Comparison of ENCODE assay signal across 8 cellular contexts in the genomic region with DNA sequence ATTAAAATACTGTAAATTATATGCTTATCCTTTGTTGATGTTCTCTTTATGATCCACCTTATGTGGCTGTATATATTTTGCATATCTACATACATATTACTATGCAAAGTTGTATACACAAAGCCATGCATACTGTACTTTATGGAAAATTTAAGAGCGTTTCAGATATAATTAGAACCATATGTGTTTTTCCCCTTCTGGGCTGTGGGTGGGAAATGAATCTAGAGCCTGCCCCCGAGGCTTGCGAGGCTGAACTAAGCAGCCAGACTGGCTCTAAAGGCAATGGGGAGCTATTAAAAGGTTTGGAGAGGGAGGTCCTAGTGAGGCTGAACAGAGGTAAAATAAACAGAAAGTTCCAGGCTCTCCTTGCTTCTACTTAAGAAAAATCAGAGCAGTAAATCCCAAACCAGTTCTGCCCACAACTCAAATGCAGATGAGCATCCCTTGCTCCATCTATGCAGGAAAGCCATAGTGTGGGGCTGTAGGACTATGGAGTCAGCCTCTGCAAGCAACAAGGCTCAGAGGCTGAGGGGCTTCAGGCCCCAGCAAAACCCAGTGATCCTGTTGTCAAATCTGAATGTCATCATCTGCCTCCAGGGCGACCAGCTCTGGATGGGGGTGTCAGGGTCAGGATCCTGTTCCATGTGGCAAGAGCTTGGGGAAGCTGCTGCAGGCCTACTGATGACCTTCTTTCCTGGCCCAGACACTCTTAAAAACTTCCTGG. TPM values are rescaled to one million over a fixed set of nuclear protein-coding genes. Genes with fewer than 3 reads are reported as not detected.
DNase-seq lines count a peak whose midpoint lies in the region; ATAC-seq, FAIRE-seq and TF ChIP-seq lines count a peak whose summit lies in the region.

No MANE protein-coding gene starts in this region.

- H3K27me3 ChIP-seq in GM12878 (replicated peaks in 1 of 2; ENCODE audit: control insufficient read depth in 2 of 2, insufficient read depth in 2 of 2, low read length in 1 of 2): no peaks in the 10 kb centered on the region
- H3K27me3 ChIP-seq in lower lobe of right lung (ENCODE audit: low read depth): no peaks in the 10 kb centered on the region

- POLR2A ChIA-PET in GM12878 (lab: Charles Lee): interaction anchor here (0.6 to 11.6 kb wide), 18 partner anchors 12 to 127 kb away, joined by 3 to 267 read pairs (median 6); a partner anchor contains a TSS

- no peak for TF ChIP-seq POLR2A in GM12878 (IDR thresholded peaks at IDR 0.05; ENCODE audit: low read depth, low read length)

- no peak overlapping the region for H2AFZ ChIP-seq in GM12878 (ENCODE audit: control insufficient read depth, low read depth, low read length)

- RAD21 ChIA-PET in GM12878 (lab: Charles Lee; ENCODE audit: unreplicated experiment): interaction anchor here (0.6 to 13.0 kb wide), 15 partner anchors 13 to 424 kb away, joined by 3 to 200 read pairs (median 18); a partner anchor contains a TSS

- ATAC-seq in GM12878: peak; percentile 26
- no peak for ATAC-seq in lower lobe of right lung

- TF ChIP-seq RAD21 in GM12878 (IDR thresholded peaks at IDR 0.05; ENCODE audit: insufficient read depth, low read depth, low read length): no peak

- peaks cover 78% of the 10 kb centered on the region for H3K4me1 ChIP-seq in GM12878 (ENCODE audit: control insufficient read depth, insufficient read depth, low read length)
- peaks cover 80% of the 10 kb centered on the region for H3K4me1 ChIP-seq in lower lobe of right lung

- peaks cover 2% of the 10 kb centered on the region for H3K79me2 ChIP-seq in GM12878 (ENCODE audit: control insufficient read depth, insufficient read depth, low read length)

- no peaks in the 10 kb centered on the region for H4K20me1 ChIP-seq in GM12878 (ENCODE audit: control insufficient read depth, insufficient read depth)

- TF ChIP-seq EP300 in GM12878 (IDR thresholded peaks at IDR 0.05; ENCODE audit: borderline replicate concordance in 1 of 2, control insufficient read depth in 1 of 2, low read depth in 2 of 2, low read length in 2 of 2): no peak

- no peaks in the 10 kb centered on the region for H3K36me3 Mint-ChIP-seq in HFFc6 (ENCODE audit: low read depth)
- no peaks in the 10 kb centered on the region for H3K36me3 Mint-ChIP-seq in type B pancreatic cell

- H3K4me3 ChIP-seq in GM12878 (peak overlapping the region; percentile 68; the same call in 1 of the 2 replicates), lower lobe of right lung (no peak overlapping the region)

- H3K27ac ChIP-seq in GM12878 (ENCODE audit: control insufficient read depth, insufficient read depth) (peak overlapping the region; percentile 95), lower lobe of right lung (peak overlapping the region; percentile 92)

- H3K9me3 Mint-ChIP-seq in HFFc6 (no peaks in the 10 kb centered on the region), type B pancreatic cell (no peaks in the 10 kb centered on the region)

- peaks cover 44% of the 10 kb centered on the region for H3K4me1 Mint-ChIP-seq in HFFc6 (ENCODE audit: low read depth)
- peaks cover 55% of the 10 kb centered on the region for H3K4me1 Mint-ChIP-seq in type B pancreatic cell (ENCODE audit: unreplicated experiment)

- CTCF ChIA-PET in GM12878 (lab: Yijun Ruan, JAX): interaction anchor here (0.5 to 7.6 kb wide), 22 partner anchors 9 to 1514 kb away, joined by 3 to 59 read pairs (median 4); a partner anchor contains a TSS

- H3K27me3 Mint-ChIP-seq in HFFc6 (ENCODE audit: insufficient read depth): peaks cover 3% of the 10 kb centered on the region; the same call in 1 of the 2 replicates
- H3K27me3 Mint-ChIP-seq in type B pancreatic cell: no peaks in the 10 kb centered on the region

- peak overlapping the region; percentile 86 for H3K27ac Mint-ChIP-seq in HFFc6
- H3K27ac Mint-ChIP-seq in type B pancreatic cell: peak overlapping the region; percentile 99

- peak overlapping the region; percentile 75 for H3K4me2 ChIP-seq in GM12878 (ENCODE audit: control insufficient read depth, insufficient read depth)

- intact Hi-C loops in GM12878 (cut with micrococcal nuclease; ENCODE audit: unreplicated experiment): loop anchor here (2.0 to 5.0 kb wide), 2 partner anchors 42 to 61 kb away; a partner anchor contains a TSS
- intact Hi-C loops in lower lobe of right lung (cut with DNase I): no loop called here

- DNase-seq in AG08395 (ENCODE audit: low spot score): peak; percentile 49
- peak; percentile 74 for DNase-seq in HFFc6
- no peak for DNase-seq in GM12878 (ENCODE audit: low read depth, low spot score)
- DNase-seq in lower lobe of right lung: no peak
- DNase-seq in type B pancreatic cell (ENCODE audit: extremely low spot score, unreplicated experiment): no peak
- DNase-seq in SKM-1 treated with dmso at 0.1 percent for 144 hours (lab: John Stamatoyannopoulos, UW; ENCODE audit: unreplicated experiment): no peak
- no peak for DNase-seq in ecto neural progenitor cell (ENCODE audit: low spot score)
- no peak for DNase-seq in middle frontal gyrus (ENCODE audit: extremely low spot score, low spot score)

- H3K36me3 ChIP-seq in GM12878 (ENCODE audit: control insufficient read depth in 2 of 2, insufficient read depth in 2 of 2, low read length in 1 of 2) (no peaks in the 10 kb centered on the region), lower lobe of right lung (no peaks in the 10 kb centered on the region)

- BruUV-seq in GM12878 (replicated peaks; lab: Mats Ljungman, UMichigan): no TSS peak

- H3K4me3 Mint-ChIP-seq in HFFc6 (peak overlapping the region; percentile 82), type B pancreatic cell (peak overlapping the region; percentile 88)

- SMC1A ChIA-PET in GM12878 (lab: Charles Lee; ENCODE audit: uncharacterized antibody, unreplicated experiment): interaction anchor here (0.8 to 21.0 kb wide), 20 partner anchors 9 to 134 kb away, joined by 3 to 275 read pairs (median 7); a partner anchor contains a TSS

- TF ChIP-seq CTCF in HFFc6 (IDR thresholded peaks at IDR 0.05) (no peak), GM12878 (IDR thresholded peaks at IDR 0.05 in 2 of 3, conservative IDR thresholded peaks at IDR 0.05 in 1 of 3; ENCODE audit: control insufficient read depth in 2 of 3, extremely low read depth in 1 of 3, insufficient read depth in 1 of 3, low read depth in 3 of 3, low read length in 3 of 3) (no peak; a peak in 1 of 6 replicates), lower lobe of right lung (IDR thresholded peaks at IDR 0.05) (no peak), type B pancreatic cell (conservative IDR thresholded peaks at IDR 0.05) (no peak)

- FAIRE-seq in GM12878 (lab: Jason Lieb, UNC): peak; percentile 49

- 5% methylated on average over 4 of the region's 4 CpGs for WGBS in GM12878 (ENCODE audit: insufficient coverage, insufficient replicate concordance, low lambda C conversion rate, missing lambda C conversion rate)

- H3K9me3 ChIP-seq in GM12878 (replicated peaks; ENCODE audit: control insufficient read depth, insufficient read depth, low read length) (no peaks in the 10 kb centered on the region), lower lobe of right lung (no peaks in the 10 kb centered on the region)

- H3K9ac ChIP-seq in GM12878 (ENCODE audit: control insufficient read depth, insufficient read depth, low read length): peak overlapping the region; percentile 71

- in situ Hi-C loops in GM12878 (cut with MboI): no loop called here

RNA-seq across cellular contexts. Expression of a gene that starts 14.1 kb away (rescaled TPM):
- 10 to 100 TPM; 27.7 to 32.4 (median 30.0) TPM for total RNA-seq in HFFc6 (2021; fragmentation: NEBNext Ultra II Directional; extraction: Animal tissue kit (Norgen Biotek cat#: 25700))
- 278 and 329 TPM in 2 replicates for total RNA-seq in GM12878 (2013; cell fraction: nucleolus; rRNA removed)
- total RNA-seq in GM12878 (2014; rRNA removed): 227 and 228 TPM in 2 replicates
- total RNA-seq in GM12878 (2014; rRNA removed; fragmentation: Illumina TruSeq; extraction: Trizol): 75.4 and 76.9 TPM in 2 replicates
- 192 and 210 TPM in 2 replicates for total RNA-seq in GM12878 (2021)
- polyA plus RNA-seq in GM12878 (2011; ENCODE audit: low read depth): 31.9 TPM
- 181 and 277 TPM in 2 replicates for polyA plus RNA-seq in GM12878 (2011; rRNA removed)
- 307 and 319 TPM in 2 replicates for polyA plus RNA-seq in GM12878 (2011; cell fraction: cytosol; rRNA removed)
- 445 and 463 TPM in 2 replicates for polyA plus RNA-seq in GM12878 (2011; cell fraction: nucleus; rRNA removed)
- 108 and 193 TPM in 2 replicates for polyA plus RNA-seq in GM12878 (2012)
- polyA plus RNA-seq in GM12878 (2014; fragmentation: Illumina TruSeq; extraction: Trizol): 35.2 and 44.5 TPM in 2 replicates
- polyA plus RNA-seq in GM12878 (2014; fragmentation: Nextera tagmentation; extraction: Ambion mirVana): 1 to 10 TPM; 2.1 to 5.0 TPM
- 174 and 190 TPM in 2 replicates for polyA plus RNA-seq in GM12878 (2014; rRNA removed)
- 100 to 1,000 TPM; 245 to 268 TPM for polyA plus RNA-seq in GM12878 (2016; fragmentation: Nextera tagmentation; extraction: Ambion mirVana)
- 219 and 366 TPM in 2 replicates for polyA minus RNA-seq in GM12878 (2011; rRNA and poly(A)+ RNA removed)
- 187 and 217 TPM in 2 replicates for polyA minus RNA-seq in GM12878 (2011; cell fraction: cytosol; rRNA and poly(A)+ RNA removed)
- polyA minus RNA-seq in GM12878 (2011; cell fraction: nucleus; rRNA and poly(A)+ RNA removed): 480 and 614 TPM in 2 replicates
- total RNA-seq in lower lobe of right lung: 161 TPM
- total RNA-seq in type B pancreatic cell (ENCODE audit: low replicate concordance): 95.9 and 130 TPM in 2 replicates

RNA-seq across cellular contexts. Expression of a gene that starts 43.6 kb away (rescaled TPM):
- 10 to 100 TPM; 21.0 to 29.6 (median 25.3) TPM for total RNA-seq in HFFc6 (2021; fragmentation: NEBNext Ultra II Directional; extraction: Animal tissue kit (Norgen Biotek cat#: 25700))
- 63.6 and 65.4 TPM in 2 replicates for total RNA-seq in GM12878 (2013; cell fraction: nucleolus; rRNA removed)
- 23.3 and 32.9 TPM in 2 replicates for total RNA-seq in GM12878 (2014; rRNA removed)
- 40.4 and 41.9 TPM in 2 replicates for total RNA-seq in GM12878 (2014; rRNA removed; fragmentation: Illumina TruSeq; extraction: Trizol)
- 37.7 and 37.9 TPM in 2 replicates for total RNA-seq in GM12878 (2021)
- 40.5 TPM for polyA plus RNA-seq in GM12878 (2011; ENCODE audit: low read depth)
- polyA plus RNA-seq in GM12878 (2011; rRNA removed): 80.6 and 113 TPM in 2 replicates
- 49.9 and 54.1 TPM in 2 replicates for polyA plus RNA-seq in GM12878 (2011; cell fraction: cytosol; rRNA removed)
- 40.7 and 40.9 TPM in 2 replicates for polyA plus RNA-seq in GM12878 (2011; cell fraction: nucleus; rRNA removed)
- polyA plus RNA-seq in GM12878 (2012): 35.0 and 40.2 TPM in 2 replicates
- polyA plus RNA-seq in GM12878 (2014; fragmentation: Illumina TruSeq; extraction: Trizol): 62.2 and 83.1 TPM in 2 replicates
- polyA plus RNA-seq in GM12878 (2014; fragmentation: Nextera tagmentation; extraction: Ambion mirVana): 10 to 100 TPM; 41.6 to 49.9 TPM
- 40.8 and 40.9 TPM in 2 replicates for polyA plus RNA-seq in GM12878 (2014; rRNA removed)
- 10 to 100 TPM; 43.8 to 47.2 TPM for polyA plus RNA-seq in GM12878 (2016; fragmentation: Nextera tagmentation; extraction: Ambion mirVana)
- polyA minus RNA-seq in GM12878 (2011; rRNA and poly(A)+ RNA removed): 86.5 and 91.9 TPM in 2 replicates
- polyA minus RNA-seq in GM12878 (2011; cell fraction: cytosol; rRNA and poly(A)+ RNA removed): 35.2 and 35.7 TPM in 2 replicates
- polyA minus RNA-seq in GM12878 (2011; cell fraction: nucleus; rRNA and poly(A)+ RNA removed): 27.3 and 33.8 TPM in 2 replicates
- 23.9 TPM for total RNA-seq in lower lobe of right lung
- 30.4 and 32.8 TPM in 2 replicates for total RNA-seq in type B pancreatic cell (ENCODE audit: low replicate concordance)

RNA-seq across cellular contexts. Expression of a gene that starts 43.8 kb away (rescaled TPM):
- total RNA-seq in HFFc6 (2021; fragmentation: NEBNext Ultra II Directional; extraction: Animal tissue kit (Norgen Biotek cat#: 25700)): 10 to 100 TPM; 40.4 to 46.0 (median 40.7) TPM
- 59.7 and 67.5 TPM in 2 replicates for total RNA-seq in GM12878 (2013; cell fraction: nucleolus; rRNA removed)
- total RNA-seq in GM12878 (2014; rRNA removed) (69.0 and 78.1 TPM in 2 replicates), GM12878 (2014; rRNA removed; fragmentation: Illumina TruSeq; extraction: Trizol) (80.2 and 80.3 TPM in 2 replicates), GM12878 (2021) (66.9 and 72.7 TPM in 2 replicates), lower lobe of right lung (113 TPM), type B pancreatic cell (ENCODE audit: low replicate concordance) (79.2 and 86.3 TPM in 2 replicates)
- 72.2 TPM for polyA plus RNA-seq in GM12878 (2011; ENCODE audit: low read depth)
- polyA plus RNA-seq in GM12878 (2011; rRNA removed) (191 and 233 TPM in 2 replicates), GM12878 (2014; fragmentation: Illumina TruSeq; extraction: Trizol) (79.5 and 97.5 TPM in 2 replicates), GM12878 (2014; fragmentation: Nextera tagmentation; extraction: Ambion mirVana) (100 to 1,000 TPM; 178 to 208 TPM), GM12878 (2014; rRNA removed) (89.1 and 123 TPM in 2 replicates), GM12878 (2016; fragmentation: Nextera tagmentation; extraction: Ambion mirVana) (100 to 1,000 TPM; 145 to 153 TPM)
- polyA plus RNA-seq in GM12878 (2011; cell fraction: cytosol; rRNA removed): 67.3 and 70.7 TPM in 2 replicates
- polyA plus RNA-seq in GM12878 (2011; cell fraction: nucleus; rRNA removed): 29.0 and 44.9 TPM in 2 replicates
- 93.4 and 116 TPM in 2 replicates for polyA plus RNA-seq in GM12878 (2012)
- polyA minus RNA-seq in GM12878 (2011; rRNA and poly(A)+ RNA removed): 39.7 TPM in 2 replicates
- polyA minus RNA-seq in GM12878 (2011; cell fraction: cytosol; rRNA and poly(A)+ RNA removed): 9.9 and 13.9 TPM in 2 replicates
- polyA minus RNA-seq in GM12878 (2011; cell fraction: nucleus; rRNA and poly(A)+ RNA removed): 7.0 and 7.7 TPM in 2 replicates

Comparison
In these comparisons a context has a peak if more than half of its experiments do, and no peak if none do; other contexts are left out.
1. DNase-seq: peak in AG08395 (single experiment) and HFFc6 (single experiment); none in GM12878 (single experiment), lower lobe of right lung (single experiment), type B pancreatic cell (single experiment), SKM-1 treated with dmso at 0.1 percent for 144 hours (single experiment), ecto neural progenitor cell (single experiment) and middle frontal gyrus (single experiment).